Comparison of ENCODE assay signal across 8 cellular contexts in the genomic region with DNA sequence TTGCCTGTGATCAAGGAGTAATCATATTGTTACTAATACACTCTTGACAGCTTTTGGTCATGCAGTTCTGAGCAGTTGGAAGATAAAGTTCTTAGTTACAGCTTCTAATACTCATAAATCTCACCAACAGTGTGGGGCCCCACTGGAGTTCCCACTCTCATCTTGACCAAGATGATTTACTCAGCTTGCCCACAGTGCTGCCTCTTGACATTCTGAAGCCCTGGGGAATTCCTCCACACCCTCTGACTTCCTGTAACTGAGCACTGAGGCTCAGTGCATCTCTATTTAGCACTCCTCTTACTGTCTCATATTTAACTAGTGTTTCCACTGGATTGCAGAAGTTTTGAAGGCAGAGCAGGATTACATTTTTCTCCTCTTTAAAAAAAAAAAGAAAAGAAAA. TPM values are rescaled to one million over a fixed set of nuclear protein-coding genes. Genes with fewer than 3 reads are reported as not detected.
DNase-seq lines count a peak whose midpoint lies in the region; ATAC-seq and TF ChIP-seq lines count a peak whose summit lies in the region.

No MANE protein-coding gene starts in this region.

- H3K9ac ChIP-seq in BLaER1 (peak overlapping the region; percentile 45; the same call in 1 of the 2 replicates), neuronal stem cell (ENCODE audit: low read depth, low read length, poor library complexity) (no peak overlapping the region)

- H2BK120ac ChIP-seq in neuronal stem cell (ENCODE audit: low read depth, low read length) = no peak overlapping the region

- peak overlapping the region; percentile 85 for H3K27ac Mint-ChIP-seq in MCF 10A (ENCODE audit: low read depth, unreplicated experiment)

- no peak overlapping the region for H3K14ac ChIP-seq in neuronal stem cell (ENCODE audit: low read length)

- peak in 1 of 4 donors; percentile 27 for TF ChIP-seq EP300 in upper lobe of left lung (IDR thresholded peaks at IDR 0.05)

- peaks cover 79% of the 10 kb centered on the region for H3K4me1 ChIP-seq in BLaER1
- H3K4me1 ChIP-seq in neuronal stem cell (ENCODE audit: control insufficient read depth in 2 of 2, insufficient read depth in 1 of 2, low read depth in 1 of 2, low read length in 2 of 2) = peaks cover 14 to 29% of the 10 kb centered on the region in 2 donors
- peaks cover 54 to 74% (median 63%) of the 10 kb centered on the region in 4 donors for H3K4me1 ChIP-seq in upper lobe of left lung

- peak overlapping the region; percentile 30; the same call in 1 of the 2 replicates for H3K4me3 ChIP-seq in BLaER1
- no peak overlapping the region for H3K4me3 ChIP-seq in neuronal stem cell (ENCODE audit: low read length in 2 of 2)
- no peak overlapping the region for H3K4me3 ChIP-seq in upper lobe of left lung

- peaks cover 5% of the 10 kb centered on the region for H3K36me3 Mint-ChIP-seq in MCF 10A (ENCODE audit: insufficient read depth, unreplicated experiment)

- peaks cover 39% of the 10 kb centered on the region for H3K4me1 Mint-ChIP-seq in MCF 10A (ENCODE audit: insufficient read depth, unreplicated experiment)

- H3K18ac ChIP-seq in neuronal stem cell (ENCODE audit: low read length) = no peak overlapping the region

- no peaks in the 10 kb centered on the region for H3K9me3 Mint-ChIP-seq in MCF 10A (ENCODE audit: unreplicated experiment)

- peaks cover 16% of the 10 kb centered on the region for H4K20me1 ChIP-seq in BLaER1

- BruUV-seq in MCF 10A (replicated peaks; lab: Mats Ljungman, UMichigan) = no TSS peak

- ATAC-seq in GM19328 (IDR thresholded peaks at IDR 0.05; ENCODE audit: unreplicated experiment) = peak; percentile 44
- ATAC-seq in HG03442 (IDR thresholded peaks at IDR 0.05; ENCODE audit: unreplicated experiment) = peak; percentile 60
- no peak for ATAC-seq in upper lobe of left lung (ENCODE audit: low FRiP score in 2 of 2)

- DNase-seq in T-helper 22 cell (ENCODE audit: low read depth) = peak; percentile 61
- peak; percentile 58 for DNase-seq in MCF 10A (ENCODE audit: unreplicated experiment)
- DNase-seq in neuronal stem cell (ENCODE audit: low spot score) = no peak
- DNase-seq in upper lobe of left lung = peak in 1 of 2 donors; percentile 84
- no peak for DNase-seq in NCI-H748 treated with DMSO at 0.1 percent for 48 hours (lab: John Stamatoyannopoulos, UW)

- H3K27ac ChIP-seq in BLaER1 (peak overlapping the region; percentile 50), neuronal stem cell (replicated peaks; ENCODE audit: low read length) (no peak overlapping the region), upper lobe of left lung (peak overlapping the region; percentile 61 to 96 (median 93))

- TF ChIP-seq CTCF in MCF 10A (IDR thresholded peaks at IDR 0.05; ENCODE audit: unreplicated experiment) (no peak), upper lobe of left lung (IDR thresholded peaks at IDR 0.05) (no peak)

- peak overlapping the region; percentile 46 for H3K4me3 Mint-ChIP-seq in MCF 10A (ENCODE audit: unreplicated experiment)

- intact Hi-C loops in MCF 10A (cut with micrococcal nuclease) = loop anchor here (5.0 kb wide), 1 partner anchor 119 kb away; no protein-coding TSS in a partner anchor

- H3K79me1 ChIP-seq in neuronal stem cell (ENCODE audit: low read depth, low read length) = peaks cover 4% of the 10 kb centered on the region

- TF ChIP-seq POLR2A in upper lobe of left lung (IDR thresholded peaks at IDR 0.05) = peak in 1 of 4 donors; percentile 29

- H2BK5ac ChIP-seq in neuronal stem cell (ENCODE audit: low read length) = no peak overlapping the region

- H4K8ac ChIP-seq in neuronal stem cell (ENCODE audit: low read depth, low read length) = no peak overlapping the region

- H3K23ac ChIP-seq in neuronal stem cell (ENCODE audit: low read depth, low read length, poor library complexity) = no peak overlapping the region

- H2BK15ac ChIP-seq in neuronal stem cell (ENCODE audit: low read length) = no peak overlapping the region

- H2AK5ac ChIP-seq in neuronal stem cell (ENCODE audit: low read depth, low read length) = no peak overlapping the region

- POLR2A ChIA-PET in MCF 10A (lab: Yijun Ruan, JAX) = interaction anchor here (0.6 to 18.0 kb wide), 10 partner anchors 6 to 698 kb away, joined by 3 to 371 read pairs (median 5); a partner anchor contains a TSS

- no peaks in the 10 kb centered on the region for H3K27me3 ChIP-seq in BLaER1
- H3K27me3 ChIP-seq in neuronal stem cell (ENCODE audit: control insufficient read depth in 3 of 3, insufficient read depth in 3 of 3, low read depth in 1 of 3, low read length in 3 of 3) = no peaks in the 10 kb centered on the region
- no peaks in the 10 kb centered on the region for H3K27me3 ChIP-seq in upper lobe of left lung

- no peak overlapping the region for H3K4ac ChIP-seq in neuronal stem cell (ENCODE audit: low read length)

- H2BK12ac ChIP-seq in neuronal stem cell (ENCODE audit: low read length) = no peak overlapping the region

- H3K36me3 ChIP-seq in BLaER1 (no peaks in the 10 kb centered on the region), neuronal stem cell (replicated peaks in 1 of 2; ENCODE audit: control insufficient read depth in 2 of 2, insufficient read depth in 2 of 2, low read length in 2 of 2) (peaks cover 0 to 10% of the 10 kb centered on the region in 2 donors), upper lobe of left lung (no peaks in the 10 kb centered on the region)

- H2AFZ ChIP-seq in neuronal stem cell (ENCODE audit: low read length) = peak overlapping the region; percentile 56

- no peaks in the 10 kb centered on the region for H3K9me3 ChIP-seq in BLaER1
- H3K9me3 ChIP-seq in neuronal stem cell (replicated peaks in 1 of 2; ENCODE audit: control insufficient read depth in 2 of 2, insufficient read depth in 1 of 2, low read depth in 1 of 2, low read length in 2 of 2) = no peaks in the 10 kb centered on the region
- H3K9me3 ChIP-seq in upper lobe of left lung = no peaks in the 10 kb centered on the region

- CTCF ChIA-PET in MCF 10A (lab: Yijun Ruan, JAX) = interaction anchor here (0.5 to 1.7 kb wide), 2 partner anchors 70 to 580 kb away, joined by 3 to 5 read pairs; a partner anchor contains a TSS

- no peak overlapping the region for H4K91ac ChIP-seq in neuronal stem cell (ENCODE audit: low read depth, low read length, poor library complexity)

- H3K4me2 ChIP-seq in BLaER1 (peak overlapping the region; percentile 87), neuronal stem cell (ENCODE audit: insufficient read depth, low read length, poor library complexity, severe bottlenecking) (no peak overlapping the region)

- H3K27me3 Mint-ChIP-seq in MCF 10A (ENCODE audit: insufficient read depth, unreplicated experiment) = no peaks in the 10 kb centered on the region

RNA-seq across cellular contexts. Expression of a gene that starts 1.9 kb away (rescaled TPM):
- 50.0 and 81.6 TPM in 2 replicates for total RNA-seq in MCF 10A (2022)
- polyA plus RNA-seq in neuronal stem cell (2013, experiment 1 of 2) = 59.1 TPM
- 58.6 TPM for polyA plus RNA-seq in neuronal stem cell (2013, experiment 2 of 2)
- total RNA-seq in upper lobe of left lung = 100 to 1,000 TPM in 4 of 6 donors, 10 to 100 TPM in 2; 34.6 to 145 (median 125) TPM

RNA-seq across cellular contexts. Expression of a gene that starts 2.6 kb away (rescaled TPM):
- total RNA-seq in MCF 10A (2022) (41.1 and 57.8 TPM in 2 replicates), upper lobe of left lung (10 to 100 TPM; 36.8 to 71.9 (median 50.5) TPM)
- polyA plus RNA-seq in neuronal stem cell (2013, experiment 1 of 2) = 43.6 TPM
- polyA plus RNA-seq in neuronal stem cell (2013, experiment 2 of 2) = 45.6 TPM

RNA-seq across cellular contexts. Expression of a gene that starts 30.7 kb away (rescaled TPM):
- total RNA-seq in MCF 10A (2022) (50.2 and 52.4 TPM in 2 replicates), upper lobe of left lung (100 to 1,000 TPM in 1 of 6 donors, 10 to 100 TPM in 5; 30.2 to 212 (median 53.0) TPM)
- 11.4 TPM for polyA plus RNA-seq in neuronal stem cell (2013, experiment 1 of 2)
- polyA plus RNA-seq in neuronal stem cell (2013, experiment 2 of 2) = 11.6 TPM

RNA-seq across cellular contexts. Expression of a gene that starts 39.6 kb away (rescaled TPM):
- not detected in 2 replicates for total RNA-seq in MCF 10A (2022)
- not detected for polyA plus RNA-seq in neuronal stem cell (2013, experiment 1 of 2)
- not detected for polyA plus RNA-seq in neuronal stem cell (2013, experiment 2 of 2)
- total RNA-seq in upper lobe of left lung = 1 to 10 TPM in 1 of 6 donors, under 1 TPM in 3, not detected in 2; 0.17 to 4.2 (median 0.40) TPM

Comparison
In these comparisons a context has a peak if more than half of its experiments do, and no peak if none do; other contexts are left out.
1. ATAC-seq: peak in GM19328 (single experiment) and HG03442 (single experiment); none in upper lobe of left lung (0 of 2).
2. DNase-seq: peak in T-helper 22 cell (single experiment) and MCF 10A (single experiment); none in neuronal stem cell (single experiment) and NCI-H748 treated with DMSO at 0.1 percent for 48 hours (single experiment).